ENCODE assay signal across 9 cellular contexts in genomic region chr12:71756054-71756675, GRCh38. TPM values are rescaled to one million over a fixed set of nuclear protein-coding genes. Genes with fewer than 3 reads are reported as not detected.
A peak's percentile ranks its signal among the peaks of the same experiment; 100 is the strongest.
DNase-seq lines count a peak whose midpoint lies in the region; ATAC-seq, FAIRE-seq and TF ChIP-seq lines count a peak whose summit lies in the region.
"Had no signal": no experiment of that assay in that cellular context is flagged by ENCODE, and none has a peak within 500 bp of the region (broad histone marks: within the 10 kb centered on the region; RNA-seq: fewer than 3 reads in every experiment).

No MANE protein-coding gene starts in this region.

- H3K4me3 ChIP-seq in body of pancreas (peak overlapping the region in 1 of 2 donors; percentile 1), liver (ENCODE audit: low read depth in 1 of 3, low read length in 3 of 3) (peak overlapping the region; percentile 65 to 93 (median 87)), thyroid gland (replicated peaks in 1 of 3) (peak overlapping the region; percentile 57 to 72 (median 60))

- peaks cover 14% of the 10 kb centered on the region for H3K27me3 Mint-ChIP-seq in T-helper 1 cell treated with Interleukin-12 subunit alpha and Interleukin-12 subunit beta and Interleukin-4 antibody, amounts not matched to agents 30 μg/mL and 1 μg/mL, for 36 hours (ENCODE audit: low read depth)

- H3K9me3 Mint-ChIP-seq in T-helper 1 cell treated with Interleukin-12 subunit alpha and Interleukin-12 subunit beta and Interleukin-4 antibody, amounts not matched to agents 30 μg/mL and 1 μg/mL, for 36 hours, result peaks cover 28% of the 10 kb centered on the region

- FAIRE-seq in RCC 7860 (lab: Jason Lieb, UNC), result no peak

- no peaks in the 10 kb centered on the region for H3K27me3 ChIP-seq in body of pancreas
- H3K27me3 ChIP-seq in liver (ENCODE audit: control insufficient read depth in 4 of 4, insufficient read depth in 4 of 4, low read length in 3 of 4), result no peaks in the 10 kb centered on the region
- no peaks in the 10 kb centered on the region for H3K27me3 ChIP-seq in thyroid gland

- peak overlapping the region; percentile 94 for H3K4me3 Mint-ChIP-seq in T-helper 1 cell treated with Interleukin-12 subunit alpha and Interleukin-12 subunit beta and Interleukin-4 antibody, amounts not matched to agents 30 μg/mL and 1 μg/mL, for 36 hours

- H3K36me3 Mint-ChIP-seq in T-helper 1 cell treated with Interleukin-12 subunit alpha and Interleukin-12 subunit beta and Interleukin-4 antibody, amounts not matched to agents 30 μg/mL and 1 μg/mL, for 36 hours (ENCODE audit: low read depth), result peaks cover 44% of the 10 kb centered on the region

- H3K9ac ChIP-seq in liver (ENCODE audit: low read depth in 1 of 2, low read length in 2 of 2), result peak overlapping the region in 1 of 2 donors; percentile 78

- peaks cover 24% of the 10 kb centered on the region for H3K4me1 Mint-ChIP-seq in T-helper 1 cell treated with Interleukin-12 subunit alpha and Interleukin-12 subunit beta and Interleukin-4 antibody, amounts not matched to agents 30 μg/mL and 1 μg/mL, for 36 hours (ENCODE audit: low read depth)

- H3K4me1 ChIP-seq in body of pancreas (peaks cover 13% of the 10 kb centered on the region), liver (ENCODE audit: control insufficient read depth in 4 of 4, insufficient read depth in 4 of 4, low read length in 3 of 4) (peaks cover 0 to 16% (median 14%) of the 10 kb centered on the region in 4 donors), thyroid gland (peaks cover 0 to 4% of the 10 kb centered on the region in 2 donors)

- ATAC-seq in body of pancreas, result no peak
- ATAC-seq in activated CD4-positive, CD25-positive, alpha-beta regulatory T cell treated with anti-CD3 and anti-CD28 coated beads, Interleukin-2, amount 50 U/mL, for 24 hours, result no peak

- TF ChIP-seq RAD21 in liver (IDR thresholded peaks at IDR 0.05), result no peak

- 35 to 38% methylated on average over 5 of the region's 5 CpGs for WGBS in body of pancreas, 2 donors
- WGBS in liver, result 72% methylated on average over 5 of the region's 5 CpGs
- 70 to 72% methylated on average over 5 of the region's 5 CpGs for whole genome bisulfite sequencing in thyroid gland, 2 donors

- H3K9me3 ChIP-seq in body of pancreas, result no peaks in the 10 kb centered on the region
- peaks cover 8 to 17% (median 13%) of the 10 kb centered on the region in 4 donors for H3K9me3 ChIP-seq in liver (ENCODE audit: control insufficient read depth in 4 of 4, low read length in 3 of 4)
- no peaks in the 10 kb centered on the region for H3K9me3 ChIP-seq in thyroid gland

- TF ChIP-seq CTCF in body of pancreas (IDR thresholded peaks at IDR 0.05) (no peak), liver (IDR thresholded peaks at IDR 0.05; ENCODE audit: low read depth, low read length, missing input control) (no peak), thyroid gland (IDR thresholded peaks at IDR 0.05) (no peak)

- H3K36me3 ChIP-seq in body of pancreas (replicated peaks in 1 of 2; ENCODE audit: insufficient read depth in 1 of 2, low read depth in 2 of 2), result no peaks in the 10 kb centered on the region
- peaks cover 0 to 20% (median 10%) of the 10 kb centered on the region in 4 donors for H3K36me3 ChIP-seq in liver (ENCODE audit: control insufficient read depth in 4 of 4, insufficient read depth in 3 of 4, low read depth in 1 of 4, low read length in 3 of 4)
- no peaks in the 10 kb centered on the region for H3K36me3 ChIP-seq in thyroid gland

- DNase-seq in T-helper 1 cell, result no peak
- DNase-seq in body of pancreas, result no peak
- no peak for DNase-seq in thyroid gland
- DNase-seq in NCI-H146 (lab: John Stamatoyannopoulos, UW), result no peak
- no peak for DNase-seq in RCC 7860 (ENCODE audit: low spot score)
- DNase-seq: NCI-H510A had no signal

- TF ChIP-seq POLR2A in body of pancreas (IDR thresholded peaks at IDR 0.05), result no peak
- TF ChIP-seq POLR2A in thyroid gland (IDR thresholded peaks at IDR 0.05), result no peak

- H3K27ac ChIP-seq in body of pancreas (peak overlapping the region; percentile 30 to 98 (median 90)), liver (ENCODE audit: low read depth in 1 of 2, low read length in 2 of 2) (peak overlapping the region; percentile 86 to 96), thyroid gland (peak overlapping the region; percentile 86 to 88 (median 87))

- peak overlapping the region; percentile 97 for H3K27ac Mint-ChIP-seq in T-helper 1 cell treated with Interleukin-12 subunit alpha and Interleukin-12 subunit beta and Interleukin-4 antibody, amounts not matched to agents 30 μg/mL and 1 μg/mL, for 36 hours

- intact Hi-C loops in body of pancreas (cut with DNase I) (no loop called here), thyroid gland (cut with DNase I) (loop anchor here (10.0 kb wide), 1 partner anchor 91 kb away; the partner anchor contains the start of genes THAP2 and ZFC3H1)

TF ChIP-seq in liver, 16 proteins besides CTCF, POLR2A, EP300 and RAD21:
- no peak for TF ChIP-seq NR2F2 (IDR thresholded peaks at IDR 0.05)
- TF ChIP-seq HNF4A (conservative IDR thresholded peaks at IDR 0.05), result no peak
- TF ChIP-seq REST (IDR thresholded peaks at IDR 0.05), result no peak
- TF ChIP-seq GABPA (IDR thresholded peaks at IDR 0.05 in 1 of 2, conservative IDR thresholded peaks at IDR 0.05 in 1 of 2), result no peak
TF ChIP-seq in liver: peak in this region for 0.

RNA-seq across cellular contexts. Expression of gene RAB21, which starts 1.5 kb away (rescaled TPM):
- total RNA-seq in body of pancreas (1 to 10 TPM; 4.3 to 4.4 TPM), liver (10 to 100 TPM in 1 of 2 donors, 1 to 10 TPM in 1; 6.5 to 15.0 TPM), thyroid gland (10 to 100 TPM; 16.0 to 55.1 (median 28.1) TPM)
- polyA plus RNA-seq in liver, result 10 to 100 TPM in 1 of 2 donors, 1 to 10 TPM in 1; 5.5 to 13.4 TPM
